In genomic region chr3:39491733-39492350, GRCh38 we compare ENCODE assay signal across 18 cellular contexts. TPM values are rescaled to one million over a fixed set of nuclear protein-coding genes. Genes with fewer than 3 reads are reported as not detected.
DNase-seq lines count a peak whose midpoint lies in the region; ATAC-seq, FAIRE-seq and TF ChIP-seq lines count a peak whose summit lies in the region.
"Had no signal": no experiment of that assay in that cellular context is flagged by ENCODE, and none has a peak within 500 bp of the region (broad histone marks: within the 10 kb centered on the region; RNA-seq: fewer than 3 reads in every experiment).

No MANE protein-coding gene starts in this region.

- CTCF ChIA-PET in activated CD8-positive, alpha-beta memory T cell treated with anti-CD3 and anti-CD28 coated beads, Interleukin-2, amount 10 ng/mL, durations not matched to agents 7 days and 5 days (lab: Charles Lee), result interaction anchor here (3.3 kb wide), 1 partner anchor 45 kb away, joined by 13 read pairs; no protein-coding TSS in a partner anchor

- H3K27me3 ChIP-seq in bronchial epithelial cell (ENCODE audit: control insufficient read depth, insufficient read depth, low read length), result peaks cover 3% of the 10 kb centered on the region
- H3K27me3 ChIP-seq: BLaER1 treated with 17β-estradiol and CSF1 and Interleukin-3, amounts not matched to agents 10 nM and 100 nM had no signal

- ATAC-seq in activated CD8-positive, alpha-beta memory T cell treated with anti-CD3 and anti-CD28 coated beads, Interleukin-2, amount 10 ng/mL, durations not matched to agents 7 days and 5 days, result peak; percentile 64

- DNase-seq in activated CD8-positive, alpha-beta memory T cell treated with anti-CD3 and anti-CD28 coated beads, Interleukin-2, amount 10 ng/mL, durations not matched to agents 7 days and 5 days, result peak; percentile 64
- no peak for DNase-seq in activated CD8-positive, alpha-beta memory T cell treated with anti-CD3 and anti-CD28 coated beads, Interleukin-2, amount 50 U/mL, for 48 hours
- DNase-seq in bronchial epithelial cell (ENCODE audit: low read depth) (no peak), nephron progenitor cell (no peak), SIG-M5 treated with dmso at 0.1 percent for 504 hours (lab: John Stamatoyannopoulos, UW; ENCODE audit: unreplicated experiment) (no peak), CD14-positive monocyte (ENCODE audit: low spot score) (no peak), RCC 7860 (ENCODE audit: low spot score) (no peak)
- DNase-seq: ACHN; Calu3; CD4-positive, alpha-beta T cell; DMS 273 treated with DMSO at 0.1 percent for 48 hours; GM23248 had no signal

- H3K36me3 ChIP-seq in bronchial epithelial cell (ENCODE audit: control insufficient read depth, insufficient read depth, low read length), result no peaks in the 10 kb centered on the region
- H3K36me3 ChIP-seq: BLaER1 treated with 17β-estradiol and CSF1 and Interleukin-3, amounts not matched to agents 10 nM and 100 nM; HAP-1 had no signal

- H3K27ac Mint-ChIP-seq in activated CD8-positive, alpha-beta memory T cell treated with anti-CD3 and anti-CD28 coated beads, Interleukin-2, amount 10 ng/mL, durations not matched to agents 7 days and 5 days, result peak overlapping the region; percentile 39
- H3K27ac Mint-ChIP-seq in nephron progenitor cell (peak overlapping the region; percentile 17), CD14-positive monocyte (no peak overlapping the region)
- H3K27ac Mint-ChIP-seq: CD4-positive, alpha-beta T cell had no signal

- no peaks in the 10 kb centered on the region for H3K9me3 Mint-ChIP-seq in activated CD8-positive, alpha-beta memory T cell treated with anti-CD3 and anti-CD28 coated beads, Interleukin-2, amount 10 ng/mL, durations not matched to agents 7 days and 5 days (ENCODE audit: low read depth)
- peaks cover 13% of the 10 kb centered on the region for H3K9me3 Mint-ChIP-seq in nephron progenitor cell
- peaks cover 0 to 3% (median 0%) of the 10 kb centered on the region in 7 donors for H3K9me3 Mint-ChIP-seq in CD14-positive monocyte

- intact Hi-C loops in CD14-positive monocyte (cut with micrococcal nuclease), result no loop called here

- peaks cover 31% of the 10 kb centered on the region for H3K27me3 Mint-ChIP-seq in activated CD8-positive, alpha-beta memory T cell treated with anti-CD3 and anti-CD28 coated beads, Interleukin-2, amount 10 ng/mL, durations not matched to agents 7 days and 5 days
- H3K27me3 Mint-ChIP-seq in nephron progenitor cell (ENCODE audit: low read depth, poor library complexity), result peaks cover 17% of the 10 kb centered on the region
- H3K27me3 Mint-ChIP-seq in CD14-positive monocyte (ENCODE audit: low read depth in 3 of 3), result peaks cover 2 to 9% (median 5%) of the 10 kb centered on the region in 3 donors

- no peak overlapping the region for H3K4me3 Mint-ChIP-seq in activated CD8-positive, alpha-beta memory T cell treated with anti-CD3 and anti-CD28 coated beads, Interleukin-2, amount 10 ng/mL, durations not matched to agents 7 days and 5 days
- H3K4me3 Mint-ChIP-seq in nephron progenitor cell, result no peak overlapping the region
- no peak overlapping the region for H3K4me3 Mint-ChIP-seq in CD14-positive monocyte
- H3K4me3 Mint-ChIP-seq: CD4-positive, alpha-beta T cell had no signal

- no peak for TF ChIP-seq CTCF in bronchial epithelial cell (IDR thresholded peaks at IDR 0.05; ENCODE audit: insufficient read depth, low read length, severe bottlenecking)
- no peak for TF ChIP-seq CTCF in nephron progenitor cell (IDR thresholded peaks at IDR 0.05)
- no peak for TF ChIP-seq CTCF in CD14-positive monocyte (IDR thresholded peaks at IDR 0.05)

- H3K36me3 Mint-ChIP-seq in activated CD8-positive, alpha-beta memory T cell treated with anti-CD3 and anti-CD28 coated beads, Interleukin-2, amount 10 ng/mL, durations not matched to agents 7 days and 5 days, result no peaks in the 10 kb centered on the region
- H3K36me3 Mint-ChIP-seq in nephron progenitor cell (ENCODE audit: low read depth) (no peaks in the 10 kb centered on the region), CD14-positive monocyte (no peaks in the 10 kb centered on the region)

- peaks cover 15% of the 10 kb centered on the region for H3K4me1 Mint-ChIP-seq in activated CD8-positive, alpha-beta memory T cell treated with anti-CD3 and anti-CD28 coated beads, Interleukin-2, amount 10 ng/mL, durations not matched to agents 7 days and 5 days
- H3K4me1 Mint-ChIP-seq in nephron progenitor cell (no peaks in the 10 kb centered on the region), CD14-positive monocyte (no peaks in the 10 kb centered on the region)

- H3K4me3 ChIP-seq in bronchial epithelial cell (ENCODE audit: low read depth, low read length), result no peak overlapping the region
- H3K4me3 ChIP-seq: BLaER1 treated with 17β-estradiol and CSF1 and Interleukin-3, amounts not matched to agents 10 nM and 100 nM; GM23248; HAP-1 had no signal

- FAIRE-seq in bronchial epithelial cell (lab: Jason Lieb, UNC) (peak; percentile 28), RCC 7860 (lab: Jason Lieb, UNC) (no peak)
- FAIRE-seq: GM18507 had no signal

RNA-seq across cellular contexts. Expression of gene MOBP, which starts 24.4 kb away (rescaled TPM):
- not detected for total RNA-seq in activated CD8-positive, alpha-beta memory T cell treated with anti-CD3 and anti-CD28 coated beads, Interleukin-2, amount 10 ng/mL, durations not matched to agents 7 days and 5 days
- not detected in 2 replicates for total RNA-seq in bronchial epithelial cell
- not detected for polyA plus RNA-seq in CD14-positive monocyte
- total RNA-seq: A172; CD4-positive, alpha-beta T cell; Daoy; GM23248; HT-29 had no signal
- polyA plus RNA-seq: GM23248 had no signal

Comparison
In these comparisons a context has a peak if more than half of its experiments do, and no peak if none do; other contexts are left out.
1. H3K27ac Mint-ChIP-seq: peak in activated CD8-positive, alpha-beta memory T cell treated with anti-CD3 and anti-CD28 coated beads, Interleukin-2, amount 10 ng/mL, durations not matched to agents 7 days and 5 days (single experiment) and nephron progenitor cell (single experiment); none in CD14-positive monocyte (0 of 7).